In genomic region chr7:38291117-38291647, GRCh38 we compare ENCODE assay signal across 22 cellular contexts.
DNase-seq lines count a peak whose midpoint lies in the region; ATAC-seq and TF ChIP-seq lines count a peak whose summit lies in the region.
"Had no signal": no experiment of that assay in that cellular context is flagged by ENCODE, and none has a peak within 500 bp of the region (broad histone marks: within the 10 kb centered on the region; RNA-seq: fewer than 3 reads in every experiment).

No MANE protein-coding gene starts in this region.

- H3K9ac ChIP-seq in OCI-LY1 (ENCODE audit: low read length) (no peak overlapping the region), endodermal cell (ENCODE audit: extremely low read depth, low read length, poor library complexity, severe bottlenecking) (no peak overlapping the region)

- BruUV-seq in A673 (replicated peaks; lab: Mats Ljungman, UMichigan), result no TSS peak

- H4K20me1 ChIP-seq in GM23338 (replicated peaks; ENCODE audit: insufficient read depth), result no peaks in the 10 kb centered on the region
- no peaks in the 10 kb centered on the region for H4K20me1 ChIP-seq in OCI-LY1 (ENCODE audit: insufficient read depth, low read length)

- no peaks in the 10 kb centered on the region for H3K4me1 Mint-ChIP-seq in GM23338
- no peaks in the 10 kb centered on the region for H3K4me1 Mint-ChIP-seq in endodermal cell
- H3K4me1 Mint-ChIP-seq: activated CD4-positive, alpha-beta T cell treated with anti-CD3 and anti-CD28 coated beads for 36 hours; CD8-positive, alpha-beta memory T cell; neural crest cell; stimulated activated effector memory CD8-positive, alpha-beta T cell treated with anti-CD3 and anti-CD28 coated beads, Interleukin-12 subunit alpha, Interleukin-12 subunit beta, amount 100 ng/mL, for 72 hours had no signal

- H3K4me2 ChIP-seq in GM23338, result no peak overlapping the region
- no peak overlapping the region for H3K4me2 ChIP-seq in OCI-LY1 (ENCODE audit: low read length)
- H3K4me2 ChIP-seq: PC-9 had no signal

- H3K9me2 ChIP-seq in GM23338 (ENCODE audit: insufficient read depth) (no peaks in the 10 kb centered on the region), OCI-LY1 (ENCODE audit: low read depth, low read length) (no peaks in the 10 kb centered on the region)

- TF ChIP-seq CTCF in A673 (conservative IDR thresholded peaks at IDR 0.05; ENCODE audit: low read depth, low read length) (peak; percentile 44), GM23338 (conservative IDR thresholded peaks at IDR 0.05; ENCODE audit: low read depth in 2 of 2) (peak; percentile 55 to 68), OCI-LY1 (IDR thresholded peaks at IDR 0.05; ENCODE audit: low read length) (peak; percentile 59), endodermal cell (conservative IDR thresholded peaks at IDR 0.05) (peak; percentile 54), omental fat pad (IDR thresholded peaks at IDR 0.05) (no peak)

- WGBS in endodermal cell (ENCODE audit: insufficient coverage in 1 of 2, insufficient read length in 1 of 2), 2 experiments, result 74 to 88% methylated on average over 5 to 9 of the region's 9 CpGs

- intact Hi-C loops in A673 (cut with micrococcal nuclease; ENCODE audit: unreplicated experiment), result no loop called here

- H3K4me1 ChIP-seq in A673 (ENCODE audit: insufficient read depth, low read length, poor library complexity, severe bottlenecking) (no peaks in the 10 kb centered on the region), GM23338 (ENCODE audit: insufficient read depth) (no peaks in the 10 kb centered on the region), OCI-LY1 (ENCODE audit: insufficient read depth, low read length, severe bottlenecking) (no peaks in the 10 kb centered on the region), endodermal cell (ENCODE audit: control insufficient read depth, insufficient read depth, low read length) (no peaks in the 10 kb centered on the region)
- H3K4me1 ChIP-seq: left ventricle myocardium inferior, SJCRH30 had no signal

- H3K4me3 ChIP-seq in A673 (ENCODE audit: low read depth, low read length, poor library complexity, severe bottlenecking) (no peak overlapping the region), GM23338 (no peak overlapping the region), OCI-LY1 (ENCODE audit: low read depth, low read length, poor library complexity, severe bottlenecking) (no peak overlapping the region), endodermal cell (ENCODE audit: low read length) (no peak overlapping the region)
- H3K4me3 ChIP-seq: left ventricle myocardium inferior, PC-9, SJCRH30 had no signal

- peak; percentile 80 for ATAC-seq in GM23338
- ATAC-seq in omental fat pad (ENCODE audit: low FRiP score), result no peak
- no peak for ATAC-seq in GM19035 (IDR thresholded peaks at IDR 0.05; ENCODE audit: unreplicated experiment)
- ATAC-seq: activated CD4-positive, alpha-beta T cell treated with anti-CD3 and anti-CD28 coated beads for 36 hours; esophagus mucosa; stimulated activated effector memory CD8-positive, alpha-beta T cell treated with anti-CD3 and anti-CD28 coated beads, Interleukin-12 subunit alpha, Interleukin-12 subunit beta, amount 100 ng/mL, for 72 hours had no signal

- H2AFZ ChIP-seq in GM23338 (peak overlapping the region; percentile 66), OCI-LY1 (ENCODE audit: low read length) (no peak overlapping the region)
- H2AFZ ChIP-seq: PC-9 had no signal

- H3K27ac Mint-ChIP-seq in GM23338, result no peak overlapping the region
- H3K27ac Mint-ChIP-seq in endodermal cell, result no peak overlapping the region
- H3K27ac Mint-ChIP-seq: activated CD4-positive, alpha-beta T cell treated with anti-CD3 and anti-CD28 coated beads for 36 hours; activated T-helper 2 cell treated with anti-CD3 and anti-CD28 coated beads, Interferon-gamma antibody, Interleukin-2, Interleukin-4, amounts not matched to agents 10 μg/mL and 5 μg/mL and 100 μg/mL, durations not matched to agents 14 hours and 24 hours and 36 hours; CD8-positive, alpha-beta memory T cell; IgD-negative memory B cell; stimulated activated effector memory CD8-positive, alpha-beta T cell treated with anti-CD3 and anti-CD28 coated beads, Interleukin-12 subunit alpha, Interleukin-12 subunit beta, amount 100 ng/mL, for 72 hours had no signal

- H3F3A ChIP-seq in GM23338 (replicated peaks; ENCODE audit: low read depth) (no peaks in the 10 kb centered on the region), OCI-LY1 (ENCODE audit: insufficient read depth, low read length) (no peaks in the 10 kb centered on the region)

- CTCF ChIA-PET in A673 (lab: Charles Lee), result no interaction called here

- H3K4me3 Mint-ChIP-seq in GM23338 (no peak overlapping the region), endodermal cell (no peak overlapping the region)
- H3K4me3 Mint-ChIP-seq: activated CD4-positive, alpha-beta T cell treated with anti-CD3 and anti-CD28 coated beads for 36 hours; CD8-positive, alpha-beta memory T cell; IgD-negative memory B cell; neural crest cell; stimulated activated effector memory CD8-positive, alpha-beta T cell treated with anti-CD3 and anti-CD28 coated beads, Interleukin-12 subunit alpha, Interleukin-12 subunit beta, amount 100 ng/mL, for 72 hours had no signal

- POLR2A ChIA-PET in A673 (lab: Charles Lee; ENCODE audit: low non-redundant PET), result no interaction called here

- H3K9me3 Mint-ChIP-seq in GM23338 (no peaks in the 10 kb centered on the region), endodermal cell (no peaks in the 10 kb centered on the region)
- H3K9me3 Mint-ChIP-seq: activated T-helper 2 cell treated with anti-CD3 and anti-CD28 coated beads, Interferon-gamma antibody, Interleukin-2, Interleukin-4, amounts not matched to agents 10 μg/mL and 5 μg/mL and 100 μg/mL, durations not matched to agents 14 hours and 24 hours and 36 hours; CD8-positive, alpha-beta memory T cell; IgD-negative memory B cell; stimulated activated effector memory CD8-positive, alpha-beta T cell treated with anti-CD3 and anti-CD28 coated beads, Interleukin-12 subunit alpha, Interleukin-12 subunit beta, amount 100 ng/mL, for 72 hours had no signal

- H3K9me3 ChIP-seq in A673 (ENCODE audit: low read depth, low read length, poor library complexity, severe bottlenecking), result no peaks in the 10 kb centered on the region
- no peaks in the 10 kb centered on the region for H3K9me3 ChIP-seq in OCI-LY1 (ENCODE audit: low read length)
- H3K9me3 ChIP-seq in endodermal cell (ENCODE audit: control insufficient read depth, low read length), result no peaks in the 10 kb centered on the region
- H3K9me3 ChIP-seq: left ventricle myocardium inferior, SJCRH30 had no signal

- no peaks in the 10 kb centered on the region for H3K27me3 ChIP-seq in A673 (replicated peaks; ENCODE audit: insufficient read depth, low read depth, low read length, poor library complexity)
- H3K27me3 ChIP-seq in GM23338 (ENCODE audit: insufficient read depth), result no peaks in the 10 kb centered on the region
- 0 out of 2 replicates have a peak, but pooled peaks cover under 1% of the 10 kb centered on the region for H3K27me3 ChIP-seq in OCI-LY1 (ENCODE audit: insufficient read depth, low read length)
- no peaks in the 10 kb centered on the region for H3K27me3 ChIP-seq in endodermal cell (ENCODE audit: control insufficient read depth, insufficient read depth, low read length, poor library complexity, severe bottlenecking)
- H3K27me3 ChIP-seq: SJCRH30 had no signal

- H3K27ac ChIP-seq in A673 (ENCODE audit: low read depth, low read length, poor library complexity, severe bottlenecking) (no peak overlapping the region), GM23338 (ENCODE audit: low read depth) (no peak overlapping the region), OCI-LY1 (ENCODE audit: low read depth, low read length, poor library complexity, severe bottlenecking) (no peak overlapping the region), endodermal cell (ENCODE audit: low read depth, low read length) (no peak overlapping the region)
- H3K27ac ChIP-seq: left ventricle myocardium inferior, PC-9, SJCRH30 had no signal

- DNase-seq in A673 (ENCODE audit: low spot score) (no peak), GM23338 (ENCODE audit: low spot score) (peak; percentile 42), endodermal cell (no peak), omental fat pad (ENCODE audit: low spot score) (no peak), COLO829 (ENCODE audit: low spot score) (no peak)
- no peak for DNase-seq in activated CD4-positive, alpha-beta T cell treated with anti-CD3 and anti-CD28 coated beads, Interleukin-2, amount 50 U/mL, for 1 hour
- DNase-seq: activated CD4-positive, alpha-beta T cell treated with anti-CD3 and anti-CD28 coated beads for 36 hours; CD8-positive, alpha-beta memory T cell; DND-41; left ventricle myocardium inferior; NCI-H1105; NCI-H2107; NCI-H526; PC-9; SJCRH30 had no signal

- H3K36me3 ChIP-seq in A673 (ENCODE audit: insufficient read depth, low read length, poor library complexity, severe bottlenecking) (no peaks in the 10 kb centered on the region), GM23338 (ENCODE audit: insufficient read depth) (no peaks in the 10 kb centered on the region), OCI-LY1 (ENCODE audit: insufficient read depth, low read length) (no peaks in the 10 kb centered on the region), endodermal cell (ENCODE audit: control insufficient read depth, insufficient read depth, low read length) (no peaks in the 10 kb centered on the region)
- H3K36me3 ChIP-seq: left ventricle myocardium inferior, SJCRH30 had no signal

- H3K79me2 ChIP-seq in GM23338 (replicated peaks; ENCODE audit: insufficient read depth) (no peaks in the 10 kb centered on the region), OCI-LY1 (ENCODE audit: insufficient read depth, low read length) (no peaks in the 10 kb centered on the region)

- H3K36me3 Mint-ChIP-seq in GM23338 (ENCODE audit: low read depth) (no peaks in the 10 kb centered on the region), endodermal cell (ENCODE audit: low read depth) (no peaks in the 10 kb centered on the region)
- H3K36me3 Mint-ChIP-seq: CD8-positive, alpha-beta memory T cell; IgD-negative memory B cell; stimulated activated effector memory CD8-positive, alpha-beta T cell treated with anti-CD3 and anti-CD28 coated beads, Interleukin-12 subunit alpha, Interleukin-12 subunit beta, amount 100 ng/mL, for 72 hours had no signal

- H3K27me3 Mint-ChIP-seq in GM23338 (ENCODE audit: insufficient read depth, low read depth, poor library complexity) (no peaks in the 10 kb centered on the region), endodermal cell (ENCODE audit: insufficient read depth) (no peaks in the 10 kb centered on the region)
- H3K27me3 Mint-ChIP-seq: activated CD4-positive, alpha-beta T cell treated with anti-CD3 and anti-CD28 coated beads for 36 hours; CD8-positive, alpha-beta memory T cell had no signal

TF ChIP-seq in GM23338, 12 proteins besides CTCF, POLR2A, EP300 and RAD21 (continues in another document):
- TF ChIP-seq ZNF114 (CRISPR knock-in tag; IDR thresholded peaks at IDR 0.05), result no peak
- no peak for TF ChIP-seq POLR2AphosphoS5 (IDR thresholded peaks at IDR 0.05; ENCODE audit: low read depth)
- TF ChIP-seq NANOG (IDR thresholded peaks at IDR 0.05; ENCODE audit: borderline replicate concordance), result no peak

Comparison
In these comparisons a context has a peak if more than half of its experiments do, and no peak if none do; other contexts are left out.
1. CTCF ChIP-seq: peak in A673 (single experiment), GM23338 (2 of 2), OCI-LY1 (single experiment) and endodermal cell (single experiment); none in omental fat pad (0 of 3).